Comparison of ENCODE assay signal across 2 cellular contexts in the genomic region with DNA sequence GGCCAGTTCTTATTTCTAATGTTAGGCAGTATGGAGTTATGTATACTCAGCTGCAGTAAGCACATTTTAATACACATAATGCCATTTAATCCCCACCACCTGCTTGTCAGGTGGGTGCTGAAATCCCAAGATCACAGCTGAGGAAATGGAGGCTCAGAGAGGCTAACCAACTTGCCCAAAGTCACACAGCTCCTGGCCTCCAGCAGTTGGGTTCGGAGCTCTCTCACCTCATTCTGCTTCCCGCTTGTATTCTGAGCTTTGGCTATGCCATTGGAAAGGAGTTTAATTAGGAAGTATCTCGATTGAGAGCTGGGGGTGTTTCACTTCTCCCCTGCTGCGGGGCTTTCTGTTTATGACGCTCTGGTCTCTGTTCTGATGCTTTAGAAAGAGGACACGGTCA.
TF ChIP-seq lines count a peak whose summit lies in the region.

No MANE protein-coding gene starts in this region.

TF ChIP-seq in K562, 482 proteins besides CTCF, POLR2A, EP300 and RAD21:
- TF ChIP-seq CBX3 (IDR thresholded peaks at IDR 0.05; ENCODE audit: borderline replicate concordance in 1 of 2, low read length in 2 of 2) (no peak), COPS2 (conservative IDR thresholded peaks at IDR 0.05) (no peak), CBX8 (IDR thresholded peaks at IDR 0.05; ENCODE audit: borderline replicate concordance, extremely low read depth, low read depth, low read length, poor library complexity, severe bottlenecking) (no peak), KDM1A (IDR thresholded peaks at IDR 0.05) (0 out of 4 replicates have a peak, but pooled peaks of 1 of the 2 experiments have one; percentile 8), ZFP30 (CRISPR knock-in tag; IDR thresholded peaks at IDR 0.05; ENCODE audit: borderline replicate concordance) (no peak), BRD9 (IDR thresholded peaks at IDR 0.05; ENCODE audit: low read depth, partially characterized antibody) (peak; percentile 77), RBM25 (IDR thresholded peaks at IDR 0.05; ENCODE audit: low read depth, low read length, severe bottlenecking) (peak; percentile 82), ZFP36 (IDR thresholded peaks at IDR 0.05; ENCODE audit: low read depth, low read length, partially characterized antibody) (peak; percentile 72)
- TF ChIP-seq, protein P1, sequence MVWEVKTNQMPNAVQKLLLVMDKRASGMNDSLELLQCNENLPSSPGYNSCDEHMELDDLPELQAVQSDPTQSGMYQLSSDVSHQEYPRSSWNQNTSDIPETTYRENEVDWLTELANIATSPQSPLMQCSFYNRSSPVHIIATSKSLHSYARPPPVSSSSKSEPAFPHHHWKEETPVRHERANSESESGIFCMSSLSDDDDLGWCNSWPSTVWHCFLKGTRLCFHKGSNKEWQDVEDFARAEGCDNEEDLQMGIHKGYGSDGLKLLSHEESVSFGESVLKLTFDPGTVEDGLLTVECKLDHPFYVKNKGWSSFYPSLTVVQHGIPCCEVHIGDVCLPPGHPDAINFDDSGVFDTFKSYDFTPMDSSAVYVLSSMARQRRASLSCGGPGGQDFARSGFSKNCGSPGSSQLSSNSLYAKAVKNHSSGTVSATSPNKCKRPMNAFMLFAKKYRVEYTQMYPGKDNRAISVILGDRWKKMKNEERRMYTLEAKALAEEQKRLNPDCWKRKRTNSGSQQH (CRISPR knock-in tag; IDR thresholded peaks at IDR 0.05), result no peak

TF ChIP-seq in HepG2, 621 proteins besides CTCF, POLR2A, EP300 and RAD21:
- TF ChIP-seq, protein P2, sequence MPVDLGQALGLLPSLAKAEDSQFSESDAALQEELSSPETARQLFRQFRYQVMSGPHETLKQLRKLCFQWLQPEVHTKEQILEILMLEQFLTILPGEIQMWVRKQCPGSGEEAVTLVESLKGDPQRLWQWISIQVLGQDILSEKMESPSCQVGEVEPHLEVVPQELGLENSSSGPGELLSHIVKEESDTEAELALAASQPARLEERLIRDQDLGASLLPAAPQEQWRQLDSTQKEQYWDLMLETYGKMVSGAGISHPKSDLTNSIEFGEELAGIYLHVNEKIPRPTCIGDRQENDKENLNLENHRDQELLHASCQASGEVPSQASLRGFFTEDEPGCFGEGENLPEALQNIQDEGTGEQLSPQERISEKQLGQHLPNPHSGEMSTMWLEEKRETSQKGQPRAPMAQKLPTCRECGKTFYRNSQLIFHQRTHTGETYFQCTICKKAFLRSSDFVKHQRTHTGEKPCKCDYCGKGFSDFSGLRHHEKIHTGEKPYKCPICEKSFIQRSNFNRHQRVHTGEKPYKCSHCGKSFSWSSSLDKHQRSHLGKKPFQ (CRISPR knock-in tag; IDR thresholded peaks at IDR 0.05; ENCODE audit: insufficient replicate concordance), result no peak
- TF ChIP-seq AGO1 (IDR thresholded peaks at IDR 0.05; ENCODE audit: low read depth, low read length, poor library complexity, severe bottlenecking), result no peak
- TF ChIP-seq ZKSCAN5 (CRISPR knock-in tag; IDR thresholded peaks at IDR 0.05), result no peak
- TF ChIP-seq, protein P3, sequence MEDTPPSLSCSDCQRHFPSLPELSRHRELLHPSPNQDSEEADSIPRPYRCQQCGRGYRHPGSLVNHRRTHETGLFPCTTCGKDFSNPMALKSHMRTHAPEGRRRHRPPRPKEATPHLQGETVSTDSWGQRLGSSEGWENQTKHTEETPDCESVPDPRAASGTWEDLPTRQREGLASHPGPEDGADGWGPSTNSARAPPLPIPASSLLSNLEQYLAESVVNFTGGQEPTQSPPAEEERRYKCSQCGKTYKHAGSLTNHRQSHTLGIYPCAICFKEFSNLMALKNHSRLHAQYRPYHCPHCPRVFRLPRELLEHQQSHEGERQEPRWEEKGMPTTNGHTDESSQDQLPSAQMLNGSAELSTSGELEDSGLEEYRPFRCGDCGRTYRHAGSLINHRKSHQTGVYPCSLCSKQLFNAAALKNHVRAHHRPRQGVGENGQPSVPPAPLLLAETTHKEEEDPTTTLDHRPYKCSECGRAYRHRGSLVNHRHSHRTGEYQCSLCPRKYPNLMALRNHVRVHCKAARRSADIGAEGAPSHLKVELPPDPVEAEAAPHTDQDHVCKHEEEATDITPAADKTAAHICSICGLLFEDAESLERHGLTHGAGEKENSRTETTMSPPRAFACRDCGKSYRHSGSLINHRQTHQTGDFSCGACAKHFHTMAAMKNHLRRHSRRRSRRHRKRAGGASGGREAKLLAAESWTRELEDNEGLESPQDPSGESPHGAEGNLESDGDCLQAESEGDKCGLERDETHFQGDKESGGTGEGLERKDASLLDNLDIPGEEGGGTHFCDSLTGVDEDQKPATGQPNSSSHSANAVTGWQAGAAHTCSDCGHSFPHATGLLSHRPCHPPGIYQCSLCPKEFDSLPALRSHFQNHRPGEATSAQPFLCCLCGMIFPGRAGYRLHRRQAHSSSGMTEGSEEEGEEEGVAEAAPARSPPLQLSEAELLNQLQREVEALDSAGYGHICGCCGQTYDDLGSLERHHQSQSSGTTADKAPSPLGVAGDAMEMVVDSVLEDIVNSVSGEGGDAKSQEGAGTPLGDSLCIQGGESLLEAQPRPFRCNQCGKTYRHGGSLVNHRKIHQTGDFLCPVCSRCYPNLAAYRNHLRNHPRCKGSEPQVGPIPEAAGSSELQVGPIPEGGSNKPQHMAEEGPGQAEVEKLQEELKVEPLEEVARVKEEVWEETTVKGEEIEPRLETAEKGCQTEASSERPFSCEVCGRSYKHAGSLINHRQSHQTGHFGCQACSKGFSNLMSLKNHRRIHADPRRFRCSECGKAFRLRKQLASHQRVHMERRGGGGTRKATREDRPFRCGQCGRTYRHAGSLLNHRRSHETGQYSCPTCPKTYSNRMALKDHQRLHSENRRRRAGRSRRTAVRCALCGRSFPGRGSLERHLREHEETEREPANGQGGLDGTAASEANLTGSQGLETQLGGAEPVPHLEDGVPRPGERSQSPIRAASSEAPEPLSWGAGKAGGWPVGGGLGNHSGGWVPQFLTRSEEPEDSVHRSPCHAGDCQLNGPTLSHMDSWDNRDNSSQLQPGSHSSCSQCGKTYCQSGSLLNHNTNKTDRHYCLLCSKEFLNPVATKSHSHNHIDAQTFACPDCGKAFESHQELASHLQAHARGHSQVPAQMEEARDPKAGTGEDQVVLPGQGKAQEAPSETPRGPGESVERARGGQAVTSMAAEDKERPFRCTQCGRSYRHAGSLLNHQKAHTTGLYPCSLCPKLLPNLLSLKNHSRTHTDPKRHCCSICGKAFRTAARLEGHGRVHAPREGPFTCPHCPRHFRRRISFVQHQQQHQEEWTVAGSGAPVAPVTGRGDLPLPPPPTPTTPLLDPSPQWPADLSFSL (CRISPR knock-in tag; IDR thresholded peaks at IDR 0.05), result no peak
- no peak for TF ChIP-seq SKI (IDR thresholded peaks at IDR 0.05; ENCODE audit: partially characterized antibody)
- no peak for TF ChIP-seq ZNF747 (CRISPR knock-in tag; IDR thresholded peaks at IDR 0.05; ENCODE audit: borderline replicate concordance)
- TF ChIP-seq ZBTB1 (CRISPR knock-in tag; IDR thresholded peaks at IDR 0.05; ENCODE audit: borderline replicate concordance), result no peak
- peak; percentile 91 for TF ChIP-seq ZNF768 (CRISPR knock-in tag; IDR thresholded peaks at IDR 0.05)
- TF ChIP-seq, protein P4, sequence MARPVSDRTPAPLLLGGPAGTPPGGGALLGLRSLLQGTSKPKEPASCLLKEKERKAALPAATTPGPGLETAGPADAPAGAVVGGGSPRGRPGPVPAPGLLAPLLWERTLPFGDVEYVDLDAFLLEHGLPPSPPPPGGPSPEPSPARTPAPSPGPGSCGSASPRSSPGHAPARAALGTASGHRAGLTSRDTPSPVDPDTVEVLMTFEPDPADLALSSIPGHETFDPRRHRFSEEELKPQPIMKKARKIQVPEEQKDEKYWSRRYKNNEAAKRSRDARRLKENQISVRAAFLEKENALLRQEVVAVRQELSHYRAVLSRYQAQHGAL (CRISPR knock-in tag; IDR thresholded peaks at IDR 0.05; ENCODE audit: not compliant biosample characterization), result no peak
